Comparison of ENCODE assay signal across 12 cellular contexts in genomic region chr10:120584786-120585185, GRCh38.
DNase-seq lines count a peak whose midpoint lies in the region.
"Had no signal": no experiment of that assay in that cellular context is flagged by ENCODE, and none has a peak within 500 bp of the region (broad histone marks: within the 10 kb centered on the region; RNA-seq: fewer than 3 reads in every experiment).

No MANE protein-coding gene starts in this region.

- in situ Hi-C loops in Caki2 (cut with HindIII; ENCODE audit: low pct_unique_long_range_greater_than_20kb, low sequenced_read_pairs): no loop called here
- in situ Hi-C loops in KBM-7 (cut with MboI; ENCODE audit: low pct_unique_long_range_greater_than_20kb, low sequenced_read_pairs): no loop called here

- DNase-seq in Caki2 (ENCODE audit: low read depth) (peak; percentile 28), islet precursor cell (peak; percentile 4), renal cortical epithelial cell (ENCODE audit: low read depth) (peak; percentile 86), NCI-H526 (lab: John Stamatoyannopoulos, UW) (no peak), cerebellar nuclear complex (lab: John Stamatoyannopoulos, UW) (no peak), KBM-7 (no peak)
- DNase-seq: Caco-2; CD4-positive, CD25-positive, alpha-beta regulatory T cell; CD8-positive, alpha-beta T cell; DMS 273 treated with DMSO at 0.1 percent for 48 hours; DMS79 treated with DMSO at 0.1 percent for 48 hours; GF-D8 had no signal

Comparison
In these comparisons a context has a peak if more than half of its experiments do, and no peak if none do; other contexts are left out.
1. DNase-seq: peak in Caki2 (single experiment), islet precursor cell (single experiment) and renal cortical epithelial cell (single experiment); none in NCI-H526 (0 of 2), cerebellar nuclear complex (0 of 2) and KBM-7 (single experiment).